Comparison of ENCODE assay signal across 21 cellular contexts in genomic region chr12:48193623-48194022, GRCh38. TPM values are rescaled to one million over a fixed set of nuclear protein-coding genes. Genes with fewer than 3 reads are reported as not detected.
"Had no signal": no experiment of that assay in that cellular context is flagged by ENCODE, and none has a peak within 500 bp of the region (broad histone marks: within the 10 kb centered on the region; RNA-seq: fewer than 3 reads in every experiment).

No MANE protein-coding gene starts in this region.

- H3K4me3 ChIP-seq: cardiac muscle cell, hepatocyte, tibial artery, uterus had no signal

- H3K9me3 Mint-ChIP-seq: effector memory CD8-positive, alpha-beta T cell; neural crest cell had no signal

- H3K36me3 ChIP-seq: cardiac muscle cell, tibial artery, uterus, WERI-Rb-1 had no signal

- H3K27ac Mint-ChIP-seq: activated naive CD8-positive, alpha-beta T cell; effector memory CD8-positive, alpha-beta T cell had no signal

- H2AFZ ChIP-seq: hepatocyte had no signal

- H3K27me3 ChIP-seq: hepatocyte, uterus had no signal

- H3K27ac ChIP-seq: cardiac muscle cell, tibial artery, uterus, WERI-Rb-1 had no signal

- DNase-seq: activated CD4-positive, alpha-beta T cell treated with anti-CD3 and anti-CD28 coated beads, Interleukin-2, amount 50 U/mL, for 4 hours; activated gamma-delta T cell; amniotic stem cell; dermis blood vessel endothelial cell; effector memory CD8-positive, alpha-beta T cell; foreskin fibroblast; left colon; stimulated activated naive CD8-positive, alpha-beta T cell treated with anti-CD3 and anti-CD28 coated beads, Interleukin-15, Interleukin-2, amounts not matched to agents 100 U/mL and 50 U/mL, for 24 hours; substantia nigra; T-helper 2 cell; tibial artery; uterus; WERI-Rb-1 had no signal

- ATAC-seq: effector memory CD8-positive, alpha-beta T cell; left colon; stimulated activated naive CD8-positive, alpha-beta T cell treated with anti-CD3 and anti-CD28 coated beads, Interleukin-15, Interleukin-2, amounts not matched to agents 100 U/mL and 50 U/mL, for 24 hours had no signal

- H3K79me2 ChIP-seq: hepatocyte had no signal

- H3K9me3 ChIP-seq: tibial artery, uterus had no signal

- H3K4me3 Mint-ChIP-seq: activated naive CD8-positive, alpha-beta T cell; effector memory CD8-positive, alpha-beta T cell; neural crest cell had no signal

- H3K36me3 Mint-ChIP-seq: activated naive CD8-positive, alpha-beta T cell had no signal

RNA-seq across cellular contexts. Expression of gene OR10AD1, which starts 9.5 kb away (rescaled TPM):
- total RNA-seq: cardiac muscle cell, dermis blood vessel endothelial cell, hepatocyte, left colon, lung microvascular endothelial cell, mononuclear cell, neural crest cell, omental fat pad, posterior vena cava, uterus had no signal
- polyA plus RNA-seq: cardiac muscle cell had no signal

RNA-seq across cellular contexts. Expression of gene CCDC184, which starts 10.2 kb away (rescaled TPM):
- total RNA-seq: dermis blood vessel endothelial cell, lung microvascular endothelial cell had no signal
- polyA plus RNA-seq: cardiac muscle cell had no signal
